ENCODE assay signal across 9 cellular contexts in genomic region chr11:126561327-126561893, GRCh38.
DNase-seq lines count a peak whose midpoint lies in the region; ATAC-seq, FAIRE-seq and TF ChIP-seq lines count a peak whose summit lies in the region.
"Had no signal": no experiment of that assay in that cellular context is flagged by ENCODE, and none has a peak within 500 bp of the region (broad histone marks: within the 10 kb centered on the region; RNA-seq: fewer than 3 reads in every experiment).

No MANE protein-coding gene starts in this region.

- H3K4me3 Mint-ChIP-seq in activated CD4-positive, alpha-beta T cell treated with anti-CD3 and anti-CD28 coated beads, Interleukin-2, amount 10 ng/mL, durations not matched to agents 24 days and 14 days: no peak overlapping the region

- H3K27ac ChIP-seq in PC-9 (no peak overlapping the region), small intestine (ENCODE audit: low read depth in 1 of 2, low read length in 1 of 2) (no peak overlapping the region)
- H3K27ac ChIP-seq: SJSA1 had no signal

- no peaks in the 10 kb centered on the region for H3K79me2 ChIP-seq in PC-9 (ENCODE audit: low read depth)

- H3K27me3 ChIP-seq in PC-9 (ENCODE audit: insufficient read depth, low read depth) (peaks cover 43% of the 10 kb centered on the region), small intestine (ENCODE audit: control insufficient read depth in 2 of 2, insufficient read depth in 2 of 2, low read length in 2 of 2) (peaks cover 0 to 2% of the 10 kb centered on the region in 2 donors)
- H3K27me3 ChIP-seq: SJSA1 had no signal

- no peaks in the 10 kb centered on the region for H3K36me3 ChIP-seq in PC-9 (ENCODE audit: low read depth)
- H3K36me3 ChIP-seq in small intestine (ENCODE audit: control insufficient read depth in 2 of 2, insufficient read depth in 2 of 2, low read length in 2 of 2): no peaks in the 10 kb centered on the region
- H3K36me3 ChIP-seq: SJSA1 had no signal

- H3F3A ChIP-seq in PC-9 (ENCODE audit: insufficient read depth, low read depth): no peaks in the 10 kb centered on the region

- BruUV-seq in PC-9 (replicated peaks; lab: Mats Ljungman, UMichigan): no TSS peak

- peaks cover 6% of the 10 kb centered on the region for H3K9me3 Mint-ChIP-seq in activated CD4-positive, alpha-beta T cell treated with anti-CD3 and anti-CD28 coated beads, Interleukin-2, amount 10 ng/mL, durations not matched to agents 24 days and 14 days

- no peaks in the 10 kb centered on the region for H3K9me2 ChIP-seq in PC-9 (ENCODE audit: insufficient read depth)

- POLR2A ChIA-PET in PC-9 (lab: Charles Lee; ENCODE audit: unreplicated experiment): interaction anchor here (0.6 to 0.7 kb wide), 2 partner anchors 11 to 366 kb away, joined by 3 to 5 read pairs; no protein-coding TSS in a partner anchor

- no peak for TF ChIP-seq POLR2A in GM12892 (IDR thresholded peaks at IDR 0.05; ENCODE audit: low read depth, low read length)

- no peaks in the 10 kb centered on the region for H3K9me3 ChIP-seq in PC-9 (ENCODE audit: insufficient read depth, low read depth)
- H3K9me3 ChIP-seq in small intestine (ENCODE audit: control insufficient read depth, low read depth): no peaks in the 10 kb centered on the region
- H3K9me3 ChIP-seq: SJSA1 had no signal

- peak; percentile 81 for DNase-seq in activated CD4-positive, alpha-beta T cell treated with anti-CD3 and anti-CD28 coated beads, Interleukin-2, amount 10 ng/mL, durations not matched to agents 24 days and 14 days
- DNase-seq in activated CD4-positive, alpha-beta T cell treated with anti-CD3 and anti-CD28 coated beads for 1 hour: no peak
- peak; percentile 33 to 55 for DNase-seq in PC-9
- peak; percentile 73 for DNase-seq in epithelial cell of esophagus (ENCODE audit: low read depth)
- DNase-seq in small intestine: peak; percentile 3
- no peak for DNase-seq in GM12892 (ENCODE audit: insufficient read length)

- H3K36me3 Mint-ChIP-seq in activated CD4-positive, alpha-beta T cell treated with anti-CD3 and anti-CD28 coated beads, Interleukin-2, amount 10 ng/mL, durations not matched to agents 24 days and 14 days (ENCODE audit: low read depth): no peaks in the 10 kb centered on the region

- CTCF ChIA-PET in PC-9 (lab: Charles Lee): no interaction called here

- H3K4me2 ChIP-seq in PC-9: no peak overlapping the region

- ATAC-seq in GM18907 (IDR thresholded peaks at IDR 0.05; ENCODE audit: unreplicated experiment) (no peak), GM18502 (IDR thresholded peaks at IDR 0.05; ENCODE audit: poor library complexity, unreplicated experiment) (no peak)

- H3K4me1 Mint-ChIP-seq in activated CD4-positive, alpha-beta T cell treated with anti-CD3 and anti-CD28 coated beads, Interleukin-2, amount 10 ng/mL, durations not matched to agents 24 days and 14 days: no peaks in the 10 kb centered on the region

- H3K27ac Mint-ChIP-seq in activated CD4-positive, alpha-beta T cell treated with anti-CD3 and anti-CD28 coated beads, Interleukin-2, amount 10 ng/mL, durations not matched to agents 24 days and 14 days: no peak overlapping the region

- H2AFZ ChIP-seq in PC-9: no peak overlapping the region

- H3K4me3 ChIP-seq in PC-9 (no peak overlapping the region), epithelial cell of esophagus (ENCODE audit: low read length) (no peak overlapping the region), small intestine (ENCODE audit: low read depth in 1 of 2, low read length in 2 of 2) (no peak overlapping the region)
- H3K4me3 ChIP-seq: SJSA1 had no signal

- 32 to 38% (median 35%) methylated on average over 8 of the region's 8 CpGs for WGBS in small intestine, 3 donors

- intact Hi-C loops in activated CD4-positive, alpha-beta T cell treated with anti-CD3 and anti-CD28 coated beads, Interleukin-2, amount 10 ng/mL, durations not matched to agents 24 days and 14 days (cut with micrococcal nuclease): no loop called here
- intact Hi-C loops in PC-9 (cut with micrococcal nuclease; ENCODE audit: unreplicated experiment): no loop called here

- no peaks in the 10 kb centered on the region for H4K20me1 ChIP-seq in PC-9 (ENCODE audit: insufficient read depth)

- H3K4me1 ChIP-seq in PC-9 (replicated peaks; ENCODE audit: insufficient read depth) (no peaks in the 10 kb centered on the region), small intestine (ENCODE audit: control insufficient read depth in 2 of 2, insufficient read depth in 1 of 2, low read depth in 1 of 2, low read length in 1 of 2) (no peaks in the 10 kb centered on the region)
- H3K4me1 ChIP-seq: SJSA1 had no signal

- no peak for TF ChIP-seq CTCF in PC-9 (conservative IDR thresholded peaks at IDR 0.05)
- no peak for TF ChIP-seq CTCF in epithelial cell of esophagus (IDR thresholded peaks at IDR 0.05; ENCODE audit: insufficient read depth, low read depth, low read length, missing control alignments)

- H3K27me3 Mint-ChIP-seq in activated CD4-positive, alpha-beta T cell treated with anti-CD3 and anti-CD28 coated beads, Interleukin-2, amount 10 ng/mL, durations not matched to agents 24 days and 14 days: no peaks in the 10 kb centered on the region

- FAIRE-seq in small intestine (lab: Jason Lieb, UNC) (no peak), GM12892 (lab: Jason Lieb, UNC) (no peak)

Comparison
In these comparisons a context has a peak if more than half of its experiments do, and no peak if none do; other contexts are left out.
1. DNase-seq: peak in activated CD4-positive, alpha-beta T cell treated with anti-CD3 and anti-CD28 coated beads, Interleukin-2, amount 10 ng/mL, durations not matched to agents 24 days and 14 days (single experiment), PC-9 (2 of 2), epithelial cell of esophagus (single experiment) and small intestine (single experiment); none in activated CD4-positive, alpha-beta T cell treated with anti-CD3 and anti-CD28 coated beads for 1 hour (single experiment) and GM12892 (single experiment).